In the genomic region with DNA sequence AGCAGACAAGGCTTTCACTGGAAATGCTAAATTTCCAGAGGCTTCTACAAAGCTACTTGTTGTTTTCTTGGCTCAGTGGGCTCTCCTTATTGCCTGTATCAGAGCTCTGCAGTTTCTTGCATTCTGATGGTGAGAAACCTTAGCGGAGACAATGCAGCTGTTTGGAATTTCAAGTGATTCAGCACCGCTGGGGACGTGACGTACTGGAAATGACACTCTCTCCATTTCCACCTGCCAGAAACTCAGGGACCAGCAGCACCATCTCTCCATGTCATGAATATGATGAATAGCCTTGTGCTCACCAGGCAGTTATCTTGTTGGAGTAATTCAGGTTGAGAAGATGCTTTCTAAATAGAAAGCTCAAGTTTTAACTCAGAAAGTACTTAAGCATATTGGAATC, we compare ENCODE assay signal across 1 cellular context.
TF ChIP-seq lines count a peak whose summit lies in the region.

No MANE protein-coding gene starts in this region.

TF ChIP-seq in SK-N-SH treated with all-trans-retinoic acid at 6 μM for 48 hours, 23 proteins besides CTCF, POLR2A, EP300 and RAD21 (continued from another document):
- TF ChIP-seq CREB5 (CRISPR knock-in tag; IDR thresholded peaks at IDR 0.05; ENCODE audit: low read depth) (no peak), ZNF8 (CRISPR knock-in tag; IDR thresholded peaks at IDR 0.05) (no peak), ZNF565 (CRISPR knock-in tag; conservative IDR thresholded peaks at IDR 0.05; ENCODE audit: low read depth) (no peak), ZFP30 (CRISPR knock-in tag; IDR thresholded peaks at IDR 0.05) (no peak), TCF4 (CRISPR knock-in tag; IDR thresholded peaks at IDR 0.05; ENCODE audit: borderline replicate concordance) (no peak), SNAI2 (CRISPR knock-in tag; IDR thresholded peaks at IDR 0.05) (no peak), OSR1 (CRISPR knock-in tag; IDR thresholded peaks at IDR 0.05) (no peak), ZFP3 (CRISPR knock-in tag; IDR thresholded peaks at IDR 0.05) (no peak), PPARA (CRISPR knock-in tag; IDR thresholded peaks at IDR 0.05; ENCODE audit: borderline replicate concordance) (no peak)
